Comparison of ENCODE assay signal across 32 cellular contexts in the genomic region with DNA sequence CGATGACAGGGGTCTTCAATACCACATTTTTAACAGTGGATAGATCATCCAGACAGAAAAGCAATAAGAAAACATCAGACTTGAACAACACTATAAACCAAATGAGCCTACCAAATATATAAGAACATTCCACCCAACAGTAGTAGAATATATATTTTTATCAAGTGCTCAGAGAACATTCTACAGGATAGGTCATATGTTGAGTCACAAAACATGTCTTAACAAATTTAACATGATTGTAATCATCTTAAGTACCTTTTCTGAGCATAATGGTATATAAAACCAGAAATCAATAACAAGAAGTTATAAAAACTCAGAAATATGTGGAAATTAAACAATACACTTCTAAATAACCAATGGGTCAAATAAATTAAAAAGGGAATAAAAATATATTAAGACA.
"Had no signal": no experiment of that assay in that cellular context is flagged by ENCODE, and none has a peak within 500 bp of the region (broad histone marks: within the 10 kb centered on the region; RNA-seq: fewer than 3 reads in every experiment).

No MANE protein-coding gene starts in this region.

- H3K4me3 ChIP-seq: cardiac muscle cell, colonic mucosa, esophagus muscularis mucosa, gastroesophageal sphincter, heart right ventricle had no signal

- ATAC-seq: activated CD4-positive, CD25-positive, alpha-beta regulatory T cell treated with anti-CD3 and anti-CD28 coated beads, Interleukin-2, amount 50 U/mL, for 24 hours; activated CD8-positive, alpha-beta T cell treated with anti-CD3 and anti-CD28 coated beads for 36 hours; activated T-cell treated with anti-CD3 and anti-CD28 coated beads, Interleukin-2, amount 50 U/mL, for 4 hours; activated T-helper 17 cell treated with anti-CD3 and anti-CD28 coated beads, Interleukin-2, amount 50 U/mL, for 72 hours; gastroesophageal sphincter; heart right ventricle; T-helper 17 cell had no signal

- H3K36me3 ChIP-seq: brain microvascular endothelial cell, cardiac muscle cell, colonic mucosa, esophagus muscularis mucosa, gastroesophageal sphincter, WERI-Rb-1 had no signal

- DNase-seq: activated B cell treated with CpG ODN at 0.5 μM for 24 hours; activated CD4-positive, alpha-beta T cell treated with anti-CD3 and anti-CD28 coated beads for 48 hours; activated CD4-positive, alpha-beta T cell treated with anti-CD3 and anti-CD28 coated beads, Interleukin-2, amount 50 U/mL, for 1 hour; activated CD4-positive, alpha-beta T cell treated with anti-CD3 and anti-CD28 coated beads, Interleukin-2, amount 50 U/mL, for 48 hours; activated CD8-positive, alpha-beta memory T cell treated with anti-CD3 and anti-CD28 coated beads for 24 hours; activated CD8-positive, alpha-beta T cell treated with anti-CD3 and anti-CD28 coated beads for 36 hours; activated effector memory CD4-positive, alpha-beta T cell treated with Interleukin-2 at 50 U/mL for 16 hours; activated gamma-delta T cell treated with Interleukin-2 at 50 U/mL for 16 hours; activated naive CD4-positive, alpha-beta T cell treated with anti-CD3 and anti-CD28 coated beads, Interleukin-2, amount 50 U/mL, for 16 hours; activated naive CD4-positive, alpha-beta T cell treated with Interleukin-2 at 50 U/mL for 16 hours; activated T-cell treated with anti-CD3 and anti-CD28 coated beads, Interleukin-2, amount 50 U/mL, for 4 hours; amniotic stem cell; anterior cingulate cortex; brain microvascular endothelial cell; central memory CD4-positive, alpha-beta T cell; cerebellar nuclear complex; colonic mucosa; effector memory CD4-positive, alpha-beta T cell; endodermal cell; erythroblast; foreskin melanocyte; heart right ventricle; T-helper 1 cell; T-helper 17 cell; T1000; WERI-Rb-1 had no signal

- H3K27me3 ChIP-seq: brain microvascular endothelial cell, cardiac muscle cell, colonic mucosa, esophagus muscularis mucosa, gastroesophageal sphincter, heart right ventricle had no signal

- H3K9me3 ChIP-seq: colonic mucosa had no signal

- H3K4me1 ChIP-seq: colonic mucosa, esophagus muscularis mucosa, gastroesophageal sphincter, heart right ventricle had no signal

- H3K27ac ChIP-seq: brain microvascular endothelial cell, cardiac muscle cell, colonic mucosa, esophagus muscularis mucosa, gastroesophageal sphincter, heart right ventricle, WERI-Rb-1 had no signal

- FAIRE-seq: astrocyte had no signal
